1 cellular context compared by ENCODE assay signal in genomic region chr9:130448035-130448624, GRCh38.
A peak's percentile ranks its signal among the peaks of the same experiment; 100 is the strongest.
TF ChIP-seq lines count a peak whose summit lies in the region.

No MANE protein-coding gene starts in this region.

TF ChIP-seq in K562, 482 proteins besides CTCF, POLR2A, EP300 and RAD21 (continued from another document and continues in another):
- TF ChIP-seq, protein P1, sequence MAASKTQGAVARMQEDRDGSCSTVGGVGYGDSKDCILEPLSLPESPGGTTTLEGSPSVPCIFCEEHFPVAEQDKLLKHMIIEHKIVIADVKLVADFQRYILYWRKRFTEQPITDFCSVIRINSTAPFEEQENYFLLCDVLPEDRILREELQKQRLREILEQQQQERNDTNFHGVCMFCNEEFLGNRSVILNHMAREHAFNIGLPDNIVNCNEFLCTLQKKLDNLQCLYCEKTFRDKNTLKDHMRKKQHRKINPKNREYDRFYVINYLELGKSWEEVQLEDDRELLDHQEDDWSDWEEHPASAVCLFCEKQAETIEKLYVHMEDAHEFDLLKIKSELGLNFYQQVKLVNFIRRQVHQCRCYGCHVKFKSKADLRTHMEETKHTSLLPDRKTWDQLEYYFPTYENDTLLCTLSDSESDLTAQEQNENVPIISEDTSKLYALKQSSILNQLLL (CRISPR knock-in tag; IDR thresholded peaks at IDR 0.05; ENCODE audit: borderline replicate concordance) = no peak
- TF ChIP-seq RBBP5 (IDR thresholded peaks at IDR 0.05; ENCODE audit: borderline replicate concordance, insufficient read depth, low read length, poor library complexity, severe bottlenecking) (no peak), HES1 (IDR thresholded peaks at IDR 0.05; ENCODE audit: low read depth) (no peak), HDAC2 (IDR thresholded peaks at IDR 0.05) (0 out of 2 replicates have a peak, but pooled peaks have one; percentile 42), DNMT1 (IDR thresholded peaks at IDR 0.05) (no peak), ZNF197 (CRISPR knock-in tag; IDR thresholded peaks at IDR 0.05; ENCODE audit: low read depth) (no peak), FOXJ3 (CRISPR knock-in tag; IDR thresholded peaks at IDR 0.05) (no peak), KLF13 (tag; IDR thresholded peaks at IDR 0.05; ENCODE audit: borderline replicate concordance, low read depth) (peak; percentile 41; the same call in 1 of the 2 replicates), ZNF280B (CRISPR knock-in tag; IDR thresholded peaks at IDR 0.05) (no peak), RBFOX2 (IDR thresholded peaks at IDR 0.05; ENCODE audit: low read depth, low read length) (peak; percentile 64), ZNF232 (CRISPR knock-in tag; IDR thresholded peaks at IDR 0.05) (no peak), ATF3 (IDR thresholded peaks at IDR 0.05) (peak; percentile 97), ATF3 (CRISPR knock-in tag; conservative IDR thresholded peaks at IDR 0.05) (no peak), FOSL1 (tag; conservative IDR thresholded peaks at IDR 0.05) (no peak), ATF1 (CRISPR knock-in tag; IDR thresholded peaks at IDR 0.05) (no peak), ATF1 (tag; IDR thresholded peaks at IDR 0.05) (peak; percentile 65), MBD1 (CRISPR knock-in tag; IDR thresholded peaks at IDR 0.05) (peak; percentile 66; the same call in 1 of the 2 replicates), NR2F6 (CRISPR knock-in tag; IDR thresholded peaks at IDR 0.05) (no peak), TGIF2 (CRISPR knock-in tag; IDR thresholded peaks at IDR 0.05) (no peak), PCBP1 (IDR thresholded peaks at IDR 0.05; ENCODE audit: low read depth, low read length, poor library complexity, severe bottlenecking) (no peak), SOX6 (IDR thresholded peaks at IDR 0.05) (peak; percentile 55), ZNF324 (CRISPR knock-in tag; IDR thresholded peaks at IDR 0.05) (no peak), NR2C1 (IDR thresholded peaks at IDR 0.05) (no peak), NR2C1 (tag; IDR thresholded peaks at IDR 0.05) (peak; percentile 67), ZBTB17 (CRISPR knock-in tag; IDR thresholded peaks at IDR 0.05) (peak; percentile 76), BACH1 (tag; IDR thresholded peaks at IDR 0.05) (peak; percentile 51; the same call in 1 of the 2 replicates), NEUROD1 (IDR thresholded peaks at IDR 0.05; ENCODE audit: borderline replicate concordance, low read depth, low read length, partially characterized antibody) (peak; percentile 41), ZNF830 (CRISPR knock-in tag; IDR thresholded peaks at IDR 0.05) (peak; percentile 38; the same call in 1 of the 2 replicates), CCNT2 (IDR thresholded peaks at IDR 0.05; ENCODE audit: borderline replicate concordance, extremely low read depth, insufficient read length, low read depth, low read length) (no peak), CEBPB (tag; IDR thresholded peaks at IDR 0.05) (peak; percentile 88), FOXA3 (CRISPR knock-in tag; conservative IDR thresholded peaks at IDR 0.05 in 1 of 2, IDR thresholded peaks at IDR 0.05 in 1 of 2) (no peak), TRIM25 (IDR thresholded peaks at IDR 0.05; ENCODE audit: borderline replicate concordance) (no peak), ZBTB49 (CRISPR knock-in tag; IDR thresholded peaks at IDR 0.05; ENCODE audit: borderline replicate concordance) (no peak), LCOR (CRISPR knock-in tag; IDR thresholded peaks at IDR 0.05) (no peak), ZSCAN29 (IDR thresholded peaks at IDR 0.05) (no peak), PML (IDR thresholded peaks at IDR 0.05; ENCODE audit: low read length) (no peak), POU5F1 (IDR thresholded peaks at IDR 0.05; ENCODE audit: borderline replicate concordance, low read depth, low read length, partially characterized antibody) (no peak), MAFF (IDR thresholded peaks at IDR 0.05; ENCODE audit: low read length) (no peak), COPS2 (conservative IDR thresholded peaks at IDR 0.05) (no peak), ZNF444 (CRISPR knock-in tag; IDR thresholded peaks at IDR 0.05) (no peak), ATF7 (IDR thresholded peaks at IDR 0.05) (peak; percentile 92), CTBP1 (IDR thresholded peaks at IDR 0.05; ENCODE audit: borderline replicate concordance) (peak; percentile 82), BRCA1 (IDR thresholded peaks at IDR 0.05) (no peak), BRCA1 (CRISPR knock-in tag; IDR thresholded peaks at IDR 0.05) (no peak)
- TF ChIP-seq, protein P2, sequence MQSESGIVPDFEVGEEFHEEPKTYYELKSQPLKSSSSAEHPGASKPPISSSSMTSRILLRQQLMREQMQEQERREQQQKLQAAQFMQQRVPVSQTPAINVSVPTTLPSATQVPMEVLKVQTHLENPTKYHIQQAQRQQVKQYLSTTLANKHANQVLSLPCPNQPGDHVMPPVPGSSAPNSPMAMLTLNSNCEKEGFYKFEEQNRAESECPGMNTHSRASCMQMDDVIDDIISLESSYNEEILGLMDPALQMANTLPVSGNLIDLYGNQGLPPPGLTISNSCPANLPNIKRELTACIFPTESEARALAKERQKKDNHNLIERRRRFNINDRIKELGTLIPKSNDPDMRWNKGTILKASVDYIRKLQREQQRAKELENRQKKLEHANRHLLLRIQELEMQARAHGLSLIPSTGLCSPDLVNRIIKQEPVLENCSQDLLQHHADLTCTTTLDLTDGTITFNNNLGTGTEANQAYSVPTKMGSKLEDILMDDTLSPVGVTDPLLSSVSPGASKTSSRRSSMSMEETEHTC (IDR thresholded peaks at IDR 0.05) = no peak
- TF ChIP-seq, protein P3, sequence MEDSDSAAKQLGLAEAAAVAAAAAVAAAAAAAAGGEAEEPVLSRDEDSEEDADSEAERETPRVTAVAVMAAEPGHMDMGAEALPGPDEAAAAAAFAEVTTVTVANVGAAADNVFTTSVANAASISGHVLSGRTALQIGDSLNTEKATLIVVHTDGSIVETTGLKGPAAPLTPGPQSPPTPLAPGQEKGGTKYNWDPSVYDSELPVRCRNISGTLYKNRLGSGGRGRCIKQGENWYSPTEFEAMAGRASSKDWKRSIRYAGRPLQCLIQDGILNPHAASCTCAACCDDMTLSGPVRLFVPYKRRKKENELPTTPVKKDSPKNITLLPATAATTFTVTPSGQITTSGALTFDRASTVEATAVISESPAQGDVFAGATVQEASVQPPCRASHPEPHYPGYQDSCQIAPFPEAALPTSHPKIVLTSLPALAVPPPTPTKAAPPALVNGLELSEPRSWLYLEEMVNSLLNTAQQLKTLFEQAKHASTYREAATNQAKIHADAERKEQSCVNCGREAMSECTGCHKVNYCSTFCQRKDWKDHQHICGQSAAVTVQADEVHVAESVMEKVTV (CRISPR knock-in tag; IDR thresholded peaks at IDR 0.05) = no peak
- TF ChIP-seq, protein P4, sequence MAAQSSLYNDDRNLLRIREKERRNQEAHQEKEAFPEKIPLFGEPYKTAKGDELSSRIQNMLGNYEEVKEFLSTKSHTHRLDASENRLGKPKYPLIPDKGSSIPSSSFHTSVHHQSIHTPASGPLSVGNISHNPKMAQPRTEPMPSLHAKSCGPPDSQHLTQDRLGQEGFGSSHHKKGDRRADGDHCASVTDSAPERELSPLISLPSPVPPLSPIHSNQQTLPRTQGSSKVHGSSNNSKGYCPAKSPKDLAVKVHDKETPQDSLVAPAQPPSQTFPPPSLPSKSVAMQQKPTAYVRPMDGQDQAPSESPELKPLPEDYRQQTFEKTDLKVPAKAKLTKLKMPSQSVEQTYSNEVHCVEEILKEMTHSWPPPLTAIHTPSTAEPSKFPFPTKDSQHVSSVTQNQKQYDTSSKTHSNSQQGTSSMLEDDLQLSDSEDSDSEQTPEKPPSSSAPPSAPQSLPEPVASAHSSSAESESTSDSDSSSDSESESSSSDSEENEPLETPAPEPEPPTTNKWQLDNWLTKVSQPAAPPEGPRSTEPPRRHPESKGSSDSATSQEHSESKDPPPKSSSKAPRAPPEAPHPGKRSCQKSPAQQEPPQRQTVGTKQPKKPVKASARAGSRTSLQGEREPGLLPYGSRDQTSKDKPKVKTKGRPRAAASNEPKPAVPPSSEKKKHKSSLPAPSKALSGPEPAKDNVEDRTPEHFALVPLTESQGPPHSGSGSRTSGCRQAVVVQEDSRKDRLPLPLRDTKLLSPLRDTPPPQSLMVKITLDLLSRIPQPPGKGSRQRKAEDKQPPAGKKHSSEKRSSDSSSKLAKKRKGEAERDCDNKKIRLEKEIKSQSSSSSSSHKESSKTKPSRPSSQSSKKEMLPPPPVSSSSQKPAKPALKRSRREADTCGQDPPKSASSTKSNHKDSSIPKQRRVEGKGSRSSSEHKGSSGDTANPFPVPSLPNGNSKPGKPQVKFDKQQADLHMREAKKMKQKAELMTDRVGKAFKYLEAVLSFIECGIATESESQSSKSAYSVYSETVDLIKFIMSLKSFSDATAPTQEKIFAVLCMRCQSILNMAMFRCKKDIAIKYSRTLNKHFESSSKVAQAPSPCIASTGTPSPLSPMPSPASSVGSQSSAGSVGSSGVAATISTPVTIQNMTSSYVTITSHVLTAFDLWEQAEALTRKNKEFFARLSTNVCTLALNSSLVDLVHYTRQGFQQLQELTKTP (IDR thresholded peaks at IDR 0.05; ENCODE audit: low read depth in 1 of 2, partially characterized antibody in 2 of 2) = no peak
- TF ChIP-seq, protein P5, sequence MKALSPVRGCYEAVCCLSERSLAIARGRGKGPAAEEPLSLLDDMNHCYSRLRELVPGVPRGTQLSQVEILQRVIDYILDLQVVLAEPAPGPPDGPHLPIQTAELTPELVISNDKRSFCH (CRISPR knock-in tag; IDR thresholded peaks at IDR 0.05) = no peak
- TF ChIP-seq, protein P5 (tag; IDR thresholded peaks at IDR 0.05) = peak; percentile 91
